Comparison of ENCODE assay signal across 1 cellular context in genomic region chr6:13526718-13527668, GRCh38.
TF ChIP-seq lines count a peak whose summit lies in the region.

No MANE protein-coding gene starts in this region.

TF ChIP-seq in H1, 55 proteins besides CTCF, POLR2A, EP300 and RAD21 (continued from another document):
- TF ChIP-seq ATF2 (IDR thresholded peaks at IDR 0.05; ENCODE audit: low read length) (no peak), HDAC6 (IDR thresholded peaks at IDR 0.05; ENCODE audit: low read depth, low read length) (no peak), SIRT6 (IDR thresholded peaks at IDR 0.05; ENCODE audit: low read length) (no peak)
